18 cellular contexts compared by ENCODE assay signal in the genomic region with DNA sequence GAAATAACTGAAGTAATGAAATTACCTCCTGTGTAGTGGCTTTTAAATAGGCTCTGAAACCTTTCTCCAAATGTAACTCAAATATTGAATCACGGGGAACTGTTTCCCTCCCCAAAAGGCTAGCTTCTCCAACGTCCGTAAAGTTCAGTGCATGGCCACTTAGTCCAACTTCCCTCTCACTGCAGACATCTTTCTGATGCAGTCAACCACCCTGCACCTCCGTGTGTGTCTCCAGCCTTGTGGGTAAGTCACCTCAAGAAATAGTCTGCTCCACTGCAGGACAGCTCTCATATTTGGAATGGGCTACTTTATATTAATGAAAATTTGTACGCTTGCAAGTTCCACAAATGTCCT.
DNase-seq lines count a peak whose midpoint lies in the region; ATAC-seq and TF ChIP-seq lines count a peak whose summit lies in the region.
"Had no signal": no experiment of that assay in that cellular context is flagged by ENCODE, and none has a peak within 500 bp of the region (broad histone marks: within the 10 kb centered on the region; RNA-seq: fewer than 3 reads in every experiment).

No MANE protein-coding gene starts in this region.

- H3K27ac ChIP-seq in hepatocyte (peak overlapping the region; percentile 48), liver (ENCODE audit: low read depth in 1 of 2, low read length in 2 of 2) (peak overlapping the region in 1 of 2 donors; percentile 34)
- H3K27ac ChIP-seq: BLaER1, C4-2B had no signal

- no peak for TF ChIP-seq RAD21 in liver (IDR thresholded peaks at IDR 0.05)

- POLR2A ChIA-PET in Caco-2 (lab: Charles Lee), result no interaction called here

- H3K4me1 ChIP-seq in Caco-2, result peaks cover 11% of the 10 kb centered on the region; the same call in 1 of the 2 replicates
- peaks cover 6% of the 10 kb centered on the region for H3K4me1 ChIP-seq in hepatocyte (ENCODE audit: insufficient read depth)
- H3K4me1 ChIP-seq in liver (ENCODE audit: control insufficient read depth in 4 of 4, insufficient read depth in 4 of 4, low read length in 3 of 4), result peaks cover 1 to 24% (median 19%) of the 10 kb centered on the region in 4 donors
- H3K4me1 ChIP-seq: BLaER1, HAP-1 had no signal

- no peak overlapping the region for H3K27ac Mint-ChIP-seq in Caco-2 (ENCODE audit: unreplicated experiment)
- peak overlapping the region; percentile 84 for H3K27ac Mint-ChIP-seq in progenitor cell of endocrine pancreas
- H3K27ac Mint-ChIP-seq in glutamatergic neuron (ENCODE audit: unreplicated experiment), result no peak overlapping the region
- H3K27ac Mint-ChIP-seq: B cell; CD4-positive, CD25-positive, alpha-beta regulatory T cell; CD8-positive, alpha-beta T cell; HFFc6 had no signal

- H3K9me3 Mint-ChIP-seq in Caco-2 (ENCODE audit: unreplicated experiment), result peaks cover 18% of the 10 kb centered on the region
- peaks cover 6% of the 10 kb centered on the region for H3K9me3 Mint-ChIP-seq in progenitor cell of endocrine pancreas (ENCODE audit: low read depth)
- H3K9me3 Mint-ChIP-seq in glutamatergic neuron (ENCODE audit: unreplicated experiment), result peaks cover 2% of the 10 kb centered on the region
- H3K9me3 Mint-ChIP-seq: CD8-positive, alpha-beta T cell had no signal

- no peak overlapping the region for H2AFZ ChIP-seq in hepatocyte

- H3K4me3 ChIP-seq in Caco-2 (ENCODE audit: low read depth, low read length) (no peak overlapping the region), hepatocyte (no peak overlapping the region), liver (ENCODE audit: low read depth in 1 of 3, low read length in 3 of 3) (peak overlapping the region in 2 of 3 donors; percentile 2 to 42)
- H3K4me3 ChIP-seq: BLaER1, HAP-1 had no signal

- peak overlapping the region; percentile 44 for H3K4me2 ChIP-seq in hepatocyte
- H3K4me2 ChIP-seq: BLaER1 had no signal

- peaks cover 20% of the 10 kb centered on the region for H3K4me1 Mint-ChIP-seq in Caco-2 (ENCODE audit: low read depth, unreplicated experiment)
- H3K4me1 Mint-ChIP-seq in progenitor cell of endocrine pancreas (ENCODE audit: low read depth), result peaks cover 20% of the 10 kb centered on the region
- no peaks in the 10 kb centered on the region for H3K4me1 Mint-ChIP-seq in glutamatergic neuron (ENCODE audit: low read depth, unreplicated experiment)
- H3K4me1 Mint-ChIP-seq: B cell; CD4-positive, CD25-positive, alpha-beta regulatory T cell had no signal

- BruUV-seq in Caco-2 (replicated peaks; lab: Mats Ljungman, UMichigan), result no TSS peak

- no peak for ATAC-seq in GM21360 (IDR thresholded peaks at IDR 0.05; ENCODE audit: unreplicated experiment)
- ATAC-seq: CD8-positive, alpha-beta T cell had no signal

- CTCF ChIA-PET in Caco-2 (lab: Charles Lee), result no interaction called here

- H3K36me3 ChIP-seq in Caco-2 (ENCODE audit: control insufficient read depth, insufficient read depth, low read length) (no peaks in the 10 kb centered on the region), hepatocyte (replicated peaks; ENCODE audit: insufficient read depth, low read depth) (no peaks in the 10 kb centered on the region), liver (ENCODE audit: control insufficient read depth in 4 of 4, insufficient read depth in 3 of 4, low read depth in 1 of 4, low read length in 3 of 4) (no peaks in the 10 kb centered on the region)
- H3K36me3 ChIP-seq: BLaER1, HAP-1 had no signal

- no peaks in the 10 kb centered on the region for H4K20me1 ChIP-seq in hepatocyte (ENCODE audit: insufficient read depth, poor library complexity, severe bottlenecking)
- H4K20me1 ChIP-seq: BLaER1 had no signal

- no peak overlapping the region for H3K9ac ChIP-seq in liver (ENCODE audit: low read depth in 1 of 2, low read length in 2 of 2)
- H3K9ac ChIP-seq: BLaER1 had no signal

- no peaks in the 10 kb centered on the region for H3K79me2 ChIP-seq in hepatocyte

- H3K36me3 Mint-ChIP-seq in Caco-2 (ENCODE audit: insufficient read depth, unreplicated experiment), result no peaks in the 10 kb centered on the region
- no peaks in the 10 kb centered on the region for H3K36me3 Mint-ChIP-seq in progenitor cell of endocrine pancreas (ENCODE audit: insufficient read depth)
- H3K36me3 Mint-ChIP-seq in glutamatergic neuron (ENCODE audit: unreplicated experiment), result no peaks in the 10 kb centered on the region
- H3K36me3 Mint-ChIP-seq: CD4-positive, CD25-positive, alpha-beta regulatory T cell; CD8-positive, alpha-beta T cell had no signal

- no peaks in the 10 kb centered on the region for H3K27me3 Mint-ChIP-seq in Caco-2 (ENCODE audit: insufficient read depth, unreplicated experiment)
- H3K27me3 Mint-ChIP-seq in progenitor cell of endocrine pancreas, result no peaks in the 10 kb centered on the region
- peaks cover 2% of the 10 kb centered on the region for H3K27me3 Mint-ChIP-seq in glutamatergic neuron (ENCODE audit: unreplicated experiment)
- H3K27me3 Mint-ChIP-seq: CD4-positive, CD25-positive, alpha-beta regulatory T cell had no signal

- H3K9me3 ChIP-seq in Caco-2 (no peaks in the 10 kb centered on the region), hepatocyte (ENCODE audit: low read depth) (no peaks in the 10 kb centered on the region), liver (ENCODE audit: control insufficient read depth in 4 of 4, low read length in 3 of 4) (no peaks in the 10 kb centered on the region)
- H3K9me3 ChIP-seq: BLaER1, HAP-1 had no signal

- H3K9me2 ChIP-seq in hepatocyte (replicated peaks; ENCODE audit: insufficient read depth), result no peaks in the 10 kb centered on the region

- no peak for DNase-seq in Caco-2
- DNase-seq in hepatocyte (ENCODE audit: low spot score), result no peak
- DNase-seq in progenitor cell of endocrine pancreas (ENCODE audit: low spot score, unreplicated experiment), result no peak
- no peak for DNase-seq in HPDE6-E6E7 (ENCODE audit: extremely low spot score)
- no peak for DNase-seq in glutamatergic neuron
- DNase-seq: CD4-positive, CD25-positive, alpha-beta regulatory T cell; CD8-positive, alpha-beta T cell; DMS53; DMS79 treated with DMSO at 0.1 percent for 48 hours; GF-D8; GOT3; HFFc6 had no signal

- H3K27me3 ChIP-seq in Caco-2 (replicated peaks; ENCODE audit: control insufficient read depth, insufficient read depth, low read length) (no peaks in the 10 kb centered on the region), hepatocyte (no peaks in the 10 kb centered on the region), liver (ENCODE audit: control insufficient read depth in 4 of 4, insufficient read depth in 4 of 4, low read length in 3 of 4) (no peaks in the 10 kb centered on the region)
- H3K27me3 ChIP-seq: BLaER1 had no signal

- TF ChIP-seq CTCF in Caco-2 (IDR thresholded peaks at IDR 0.05; ENCODE audit: insufficient read depth in 1 of 2, low read depth in 1 of 2, low read length in 1 of 2, severe bottlenecking in 1 of 2, unreplicated experiment in 1 of 2), result no peak
- TF ChIP-seq CTCF in hepatocyte (IDR thresholded peaks at IDR 0.05; ENCODE audit: poor library complexity), result no peak
- no peak for TF ChIP-seq CTCF in liver (IDR thresholded peaks at IDR 0.05; ENCODE audit: low read depth, low read length, missing input control)
- no peak for TF ChIP-seq CTCF in progenitor cell of endocrine pancreas (IDR thresholded peaks at IDR 0.05; ENCODE audit: unreplicated experiment)
- TF ChIP-seq CTCF in glutamatergic neuron (IDR thresholded peaks at IDR 0.05; ENCODE audit: partially characterized antibody, unreplicated experiment), result no peak

- intact Hi-C loops in Caco-2 (cut with micrococcal nuclease; ENCODE audit: unreplicated experiment), result no loop called here

- peak overlapping the region; percentile 19 for H3K4me3 Mint-ChIP-seq in Caco-2 (ENCODE audit: unreplicated experiment)
- H3K4me3 Mint-ChIP-seq in progenitor cell of endocrine pancreas (ENCODE audit: low read depth), result no peak overlapping the region
- H3K4me3 Mint-ChIP-seq in glutamatergic neuron (ENCODE audit: unreplicated experiment), result no peak overlapping the region
- H3K4me3 Mint-ChIP-seq: B cell; CD4-positive, CD25-positive, alpha-beta regulatory T cell; CD8-positive, alpha-beta T cell; HFFc6 had no signal

- WGBS in hepatocyte (ENCODE audit: low lambda C conversion rate, missing lambda C conversion rate), result 58% methylated on average over 5 of the region's 5 CpGs
- WGBS in liver, result 41% methylated on average over 5 of the region's 5 CpGs

TF ChIP-seq in liver, 16 proteins besides CTCF, POLR2A, EP300 and RAD21 (continues in another document):
- no peak for TF ChIP-seq JUND (IDR thresholded peaks at IDR 0.05)
- no peak for TF ChIP-seq HNF4G (IDR thresholded peaks at IDR 0.05)
- TF ChIP-seq FOXA1 (IDR thresholded peaks at IDR 0.05), result no peak
- TF ChIP-seq, protein P1, sequence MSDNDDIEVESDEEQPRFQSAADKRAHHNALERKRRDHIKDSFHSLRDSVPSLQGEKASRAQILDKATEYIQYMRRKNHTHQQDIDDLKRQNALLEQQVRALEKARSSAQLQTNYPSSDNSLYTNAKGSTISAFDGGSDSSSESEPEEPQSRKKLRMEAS (IDR thresholded peaks at IDR 0.05), result no peak
- no peak for TF ChIP-seq YY1 (IDR thresholded peaks at IDR 0.05)
- no peak for TF ChIP-seq RXRA (IDR thresholded peaks at IDR 0.05)
- TF ChIP-seq NR2F2 (IDR thresholded peaks at IDR 0.05), result no peak
- TF ChIP-seq, protein P2, sequence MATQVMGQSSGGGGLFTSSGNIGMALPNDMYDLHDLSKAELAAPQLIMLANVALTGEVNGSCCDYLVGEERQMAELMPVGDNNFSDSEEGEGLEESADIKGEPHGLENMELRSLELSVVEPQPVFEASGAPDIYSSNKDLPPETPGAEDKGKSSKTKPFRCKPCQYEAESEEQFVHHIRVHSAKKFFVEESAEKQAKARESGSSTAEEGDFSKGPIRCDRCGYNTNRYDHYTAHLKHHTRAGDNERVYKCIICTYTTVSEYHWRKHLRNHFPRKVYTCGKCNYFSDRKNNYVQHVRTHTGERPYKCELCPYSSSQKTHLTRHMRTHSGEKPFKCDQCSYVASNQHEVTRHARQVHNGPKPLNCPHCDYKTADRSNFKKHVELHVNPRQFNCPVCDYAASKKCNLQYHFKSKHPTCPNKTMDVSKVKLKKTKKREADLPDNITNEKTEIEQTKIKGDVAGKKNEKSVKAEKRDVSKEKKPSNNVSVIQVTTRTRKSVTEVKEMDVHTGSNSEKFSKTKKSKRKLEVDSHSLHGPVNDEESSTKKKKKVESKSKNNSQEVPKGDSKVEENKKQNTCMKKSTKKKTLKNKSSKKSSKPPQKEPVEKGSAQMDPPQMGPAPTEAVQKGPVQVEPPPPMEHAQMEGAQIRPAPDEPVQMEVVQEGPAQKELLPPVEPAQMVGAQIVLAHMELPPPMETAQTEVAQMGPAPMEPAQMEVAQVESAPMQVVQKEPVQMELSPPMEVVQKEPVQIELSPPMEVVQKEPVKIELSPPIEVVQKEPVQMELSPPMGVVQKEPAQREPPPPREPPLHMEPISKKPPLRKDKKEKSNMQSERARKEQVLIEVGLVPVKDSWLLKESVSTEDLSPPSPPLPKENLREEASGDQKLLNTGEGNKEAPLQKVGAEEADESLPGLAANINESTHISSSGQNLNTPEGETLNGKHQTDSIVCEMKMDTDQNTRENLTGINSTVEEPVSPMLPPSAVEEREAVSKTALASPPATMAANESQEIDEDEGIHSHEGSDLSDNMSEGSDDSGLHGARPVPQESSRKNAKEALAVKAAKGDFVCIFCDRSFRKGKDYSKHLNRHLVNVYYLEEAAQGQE (IDR thresholded peaks at IDR 0.05), result no peak
- TF ChIP-seq FOXA2 (IDR thresholded peaks at IDR 0.05), result no peak
- no peak for TF ChIP-seq SP1 (IDR thresholded peaks at IDR 0.05)
- TF ChIP-seq HNF4A (conservative IDR thresholded peaks at IDR 0.05), result no peak

Comparison
In these comparisons a context has a peak if more than half of its experiments do, and no peak if none do; other contexts are left out.
1. H3K4me3 ChIP-seq: peak in liver (2 of 3); none in Caco-2 (single experiment) and hepatocyte (single experiment).